In the genomic region with DNA sequence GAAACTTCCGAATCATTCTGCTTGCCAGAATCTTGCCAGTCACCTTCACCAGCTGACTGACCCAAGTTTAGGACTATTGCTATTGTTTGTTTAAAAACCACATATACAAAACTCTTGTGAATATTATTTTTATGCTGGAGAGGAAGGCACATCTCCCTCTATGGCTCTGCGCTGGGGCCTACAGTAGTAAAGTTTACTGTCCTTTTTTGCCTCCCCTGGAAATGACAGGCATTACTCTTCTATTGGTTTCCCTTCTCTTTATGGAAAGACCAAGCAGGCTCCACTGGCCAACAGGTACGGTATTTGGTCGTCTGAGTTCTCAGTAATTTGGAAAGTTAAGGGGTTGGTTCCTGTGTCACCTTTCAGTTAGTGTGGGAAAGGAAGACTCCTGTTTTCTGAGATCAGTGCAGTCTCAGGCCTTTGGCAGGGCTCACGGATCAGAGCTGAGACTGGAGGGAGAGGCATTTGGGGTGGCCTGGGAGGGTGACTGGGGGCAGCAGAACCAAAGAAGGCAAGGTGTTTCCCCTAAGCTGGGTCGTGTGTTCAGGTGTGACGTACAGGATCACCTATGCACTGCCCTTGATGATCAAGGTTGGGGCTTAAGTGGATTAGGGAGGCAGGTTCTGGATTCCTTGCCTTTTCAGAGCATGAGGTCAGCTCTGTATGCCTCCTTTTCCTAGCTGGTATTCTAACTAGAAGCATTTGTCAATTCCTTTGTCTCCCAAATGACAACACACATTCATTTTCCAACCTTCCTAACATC, we compare ENCODE assay signal across 21 cellular contexts.
"Had no signal": no experiment of that assay in that cellular context is flagged by ENCODE, and none has a peak within 500 bp of the region (broad histone marks: within the 10 kb centered on the region; RNA-seq: fewer than 3 reads in every experiment).

No MANE protein-coding gene starts in this region.

- H3K36me3 Mint-ChIP-seq: activated CD8-positive, alpha-beta memory T cell treated with anti-CD3 and anti-CD28 coated beads, Interleukin-2, amount 10 ng/mL, durations not matched to agents 7 days and 5 days had no signal

- H3K27me3 ChIP-seq: brain microvascular endothelial cell, dorsolateral prefrontal cortex, suprapubic skin, transverse colon had no signal

- H3K27ac Mint-ChIP-seq: activated CD4-positive, alpha-beta memory T cell treated with anti-CD3 and anti-CD28 coated beads, Interleukin-2, amount 10 ng/mL, durations not matched to agents 7 days and 5 days; activated CD4-positive, alpha-beta T cell treated with anti-CD3 and anti-CD28 coated beads for 36 hours; activated CD8-positive, alpha-beta memory T cell treated with anti-CD3 and anti-CD28 coated beads, Interleukin-2, amount 10 ng/mL, durations not matched to agents 7 days and 5 days; nephron progenitor cell; stimulated activated naive CD8-positive, alpha-beta T cell treated with anti-CD3 and anti-CD28 coated beads, Interleukin-15, amount 100 ng/mL, for 72 hours had no signal

- FAIRE-seq: colon, frontal cortex, TTC549 had no signal

- H3K9me3 Mint-ChIP-seq: activated CD4-positive, alpha-beta memory T cell treated with anti-CD3 and anti-CD28 coated beads, Interleukin-2, amount 10 ng/mL, durations not matched to agents 7 days and 5 days; activated T-cell treated with anti-CD3 and anti-CD28 coated beads, Interleukin-2, amount 50 U/mL, for 4 hours; nephron progenitor cell; stimulated activated naive CD8-positive, alpha-beta T cell treated with anti-CD3 and anti-CD28 coated beads, Interleukin-15, amount 100 ng/mL, for 72 hours had no signal

- H3K4me3 Mint-ChIP-seq: activated CD4-positive, alpha-beta memory T cell treated with anti-CD3 and anti-CD28 coated beads, Interleukin-2, amount 10 ng/mL, durations not matched to agents 7 days and 5 days; activated CD4-positive, alpha-beta T cell treated with anti-CD3 and anti-CD28 coated beads for 36 hours; activated CD8-positive, alpha-beta memory T cell treated with anti-CD3 and anti-CD28 coated beads, Interleukin-2, amount 10 ng/mL, durations not matched to agents 7 days and 5 days; activated T-cell treated with anti-CD3 and anti-CD28 coated beads, Interleukin-2, amount 50 U/mL, for 4 hours; nephron progenitor cell; stimulated activated naive CD8-positive, alpha-beta T cell treated with anti-CD3 and anti-CD28 coated beads, Interleukin-15, amount 100 ng/mL, for 72 hours had no signal

- H3K4me1 Mint-ChIP-seq: activated CD4-positive, alpha-beta memory T cell treated with anti-CD3 and anti-CD28 coated beads, Interleukin-2, amount 10 ng/mL, durations not matched to agents 7 days and 5 days; activated CD4-positive, alpha-beta T cell treated with anti-CD3 and anti-CD28 coated beads for 36 hours; activated CD8-positive, alpha-beta memory T cell treated with anti-CD3 and anti-CD28 coated beads, Interleukin-2, amount 10 ng/mL, durations not matched to agents 7 days and 5 days; nephron progenitor cell; stimulated activated naive CD8-positive, alpha-beta T cell treated with anti-CD3 and anti-CD28 coated beads, Interleukin-15, amount 100 ng/mL, for 72 hours had no signal

- H3K9me3 ChIP-seq: suprapubic skin, transverse colon had no signal

- H3K36me3 ChIP-seq: brain microvascular endothelial cell, suprapubic skin, transverse colon had no signal

- DNase-seq: activated CD4-positive, alpha-beta memory T cell treated with anti-CD3 and anti-CD28 coated beads, Interleukin-2, amount 10 ng/mL, durations not matched to agents 7 days and 5 days; activated CD4-positive, alpha-beta T cell treated with anti-CD3 and anti-CD28 coated beads for 36 hours; activated CD8-positive, alpha-beta memory T cell treated with anti-CD3 and anti-CD28 coated beads, Interleukin-2, amount 10 ng/mL, durations not matched to agents 7 days and 5 days; activated effector memory CD4-positive, alpha-beta T cell treated with Interleukin-2 at 50 U/mL for 16 hours; activated naive CD4-positive, alpha-beta T cell treated with anti-CD3 and anti-CD28 coated beads, Interleukin-2, amount 50 U/mL, for 16 hours; activated T-cell treated with anti-CD3 and anti-CD28 coated beads, Interleukin-2, amount 50 U/mL, for 4 hours; aorta; brain microvascular endothelial cell; central memory CD4-positive, alpha-beta T cell; dorsolateral prefrontal cortex; head of caudate nucleus; left cardiac atrium; midbrain; nephron progenitor cell; nucleus accumbens; stimulated activated naive CD8-positive, alpha-beta T cell treated with anti-CD3 and anti-CD28 coated beads, Interleukin-15, amount 100 ng/mL, for 72 hours; transverse colon had no signal

- H3K4me1 ChIP-seq: suprapubic skin had no signal

- ATAC-seq: activated CD4-positive, alpha-beta T cell treated with anti-CD3 and anti-CD28 coated beads for 36 hours; activated CD8-positive, alpha-beta memory T cell treated with anti-CD3 and anti-CD28 coated beads, Interleukin-2, amount 10 ng/mL, durations not matched to agents 7 days and 5 days; activated T-cell treated with anti-CD3 and anti-CD28 coated beads, Interleukin-2, amount 50 U/mL, for 4 hours; left cardiac atrium; stimulated activated naive CD8-positive, alpha-beta T cell treated with anti-CD3 and anti-CD28 coated beads, Interleukin-15, amount 100 ng/mL, for 72 hours had no signal

- H3K4me3 ChIP-seq: dorsolateral prefrontal cortex, suprapubic skin, transverse colon had no signal

- H3K27me3 Mint-ChIP-seq: activated CD4-positive, alpha-beta memory T cell treated with anti-CD3 and anti-CD28 coated beads, Interleukin-2, amount 10 ng/mL, durations not matched to agents 7 days and 5 days; activated CD4-positive, alpha-beta T cell treated with anti-CD3 and anti-CD28 coated beads for 36 hours; stimulated activated naive CD8-positive, alpha-beta T cell treated with anti-CD3 and anti-CD28 coated beads, Interleukin-15, amount 100 ng/mL, for 72 hours had no signal

- H3K27ac ChIP-seq: brain microvascular endothelial cell, dorsolateral prefrontal cortex, suprapubic skin, transverse colon had no signal
